8 cellular contexts compared by ENCODE assay signal in genomic region chr5:181173027-181173419, GRCh38. TPM values are rescaled to one million over a fixed set of nuclear protein-coding genes. Genes with fewer than 3 reads are reported as not detected.
DNase-seq lines count a peak whose midpoint lies in the region; ATAC-seq lines count a peak whose summit lies in the region.

No MANE protein-coding gene starts in this region.

- peak overlapping the region; percentile 87 for H3K27ac Mint-ChIP-seq in activated T-cell treated with anti-CD3 and anti-CD28 coated beads, Interleukin-2, amount 50 U/mL, for 24 hours
- peak overlapping the region; percentile 10 to 94 (median 86) for H3K27ac Mint-ChIP-seq in naive thymus-derived CD8-positive, alpha-beta T cell

- ATAC-seq in GM18519 (IDR thresholded peaks at IDR 0.05; ENCODE audit: low FRiP score, unreplicated experiment) (peak; percentile 9), HG03066 (IDR thresholded peaks at IDR 0.05; ENCODE audit: low read depth, unreplicated experiment) (peak; percentile 49), HG03097 (IDR thresholded peaks at IDR 0.05; ENCODE audit: low FRiP score, unreplicated experiment) (no peak)
- peak; percentile 57 to 63 for ATAC-seq in naive thymus-derived CD8-positive, alpha-beta T cell

- H3K36me3 Mint-ChIP-seq in activated T-cell treated with anti-CD3 and anti-CD28 coated beads, Interleukin-2, amount 50 U/mL, for 24 hours (ENCODE audit: low read depth), result no peaks in the 10 kb centered on the region
- no peaks in the 10 kb centered on the region for H3K36me3 Mint-ChIP-seq in naive thymus-derived CD8-positive, alpha-beta T cell

- H3K4me1 Mint-ChIP-seq in activated T-cell treated with anti-CD3 and anti-CD28 coated beads, Interleukin-2, amount 50 U/mL, for 24 hours (ENCODE audit: low read depth), result peaks cover 52% of the 10 kb centered on the region
- H3K4me1 Mint-ChIP-seq in naive thymus-derived CD8-positive, alpha-beta T cell, result peaks cover 15 to 44% (median 39%) of the 10 kb centered on the region in 4 donors

- no peaks in the 10 kb centered on the region for H3K9me3 Mint-ChIP-seq in activated T-cell treated with anti-CD3 and anti-CD28 coated beads, Interleukin-2, amount 50 U/mL, for 24 hours
- peaks cover 0 to 4% (median 0%) of the 10 kb centered on the region in 9 donors for H3K9me3 Mint-ChIP-seq in naive thymus-derived CD8-positive, alpha-beta T cell

- POLR2A ChIA-PET in naive thymus-derived CD8-positive, alpha-beta T cell (lab: Charles Lee), result interaction anchor here (0.7 to 4.5 kb wide), 12 partner anchors 10 to 342 kb away, joined by 3 to 35 read pairs (median 7); partner anchors contain the start of genes TRIM41 and TRIM52

- H3K4me3 Mint-ChIP-seq in activated T-cell treated with anti-CD3 and anti-CD28 coated beads, Interleukin-2, amount 50 U/mL, for 24 hours, result peak overlapping the region; percentile 73
- peak overlapping the region; percentile 79 to 100 (median 94) for H3K4me3 Mint-ChIP-seq in naive thymus-derived CD8-positive, alpha-beta T cell

- H3K27me3 Mint-ChIP-seq in activated T-cell treated with anti-CD3 and anti-CD28 coated beads, Interleukin-2, amount 50 U/mL, for 24 hours, result peaks cover 68% of the 10 kb centered on the region
- H3K27me3 Mint-ChIP-seq in naive thymus-derived CD8-positive, alpha-beta T cell, result peaks cover 0 to 47% (median 10%) of the 10 kb centered on the region in 5 donors

- DNase-seq in activated T-cell treated with anti-CD3 and anti-CD28 coated beads, Interleukin-2, amount 50 U/mL, for 24 hours, result peak; percentile 83
- peak in 1 of 10 donors; percentile 18 for DNase-seq in naive thymus-derived CD8-positive, alpha-beta T cell
- DNase-seq in NCI-H1048 (lab: John Stamatoyannopoulos, UW), result no peak
- no peak for DNase-seq in NCI-H1105 (lab: John Stamatoyannopoulos, UW)
- DNase-seq in NCI-H2029 (lab: John Stamatoyannopoulos, UW), result no peak

RNA-seq across cellular contexts. Expression of gene OR2V2, which starts 25.6 kb away (rescaled TPM):
- not detected for total RNA-seq in naive thymus-derived CD8-positive, alpha-beta T cell
- not detected for polyA plus RNA-seq in naive thymus-derived CD8-positive, alpha-beta T cell

RNA-seq across cellular contexts. Expression of gene TRIM7, which starts 32.0 kb away (rescaled TPM):
- total RNA-seq in naive thymus-derived CD8-positive, alpha-beta T cell, result 1 to 10 TPM; 3.7 to 4.2 TPM
- under 1 TPM in 1 of 3 donors, not detected in 2; 0.40 TPM for polyA plus RNA-seq in naive thymus-derived CD8-positive, alpha-beta T cell

RNA-seq across cellular contexts. Expression of gene OR2V1, which starts 42.1 kb away (rescaled TPM):
- total RNA-seq in naive thymus-derived CD8-positive, alpha-beta T cell, result not detected
- polyA plus RNA-seq in naive thymus-derived CD8-positive, alpha-beta T cell, result not detected

RNA-seq across cellular contexts. Expression of gene TRIM41, which starts 50.1 kb away (rescaled TPM):
- 10 to 100 TPM; 33.3 to 40.7 TPM for total RNA-seq in naive thymus-derived CD8-positive, alpha-beta T cell
- polyA plus RNA-seq in naive thymus-derived CD8-positive, alpha-beta T cell, result 1 to 10 TPM; 1.1 to 2.6 (median 1.6) TPM
